ENCODE assay signal across 27 cellular contexts in the genomic region with DNA sequence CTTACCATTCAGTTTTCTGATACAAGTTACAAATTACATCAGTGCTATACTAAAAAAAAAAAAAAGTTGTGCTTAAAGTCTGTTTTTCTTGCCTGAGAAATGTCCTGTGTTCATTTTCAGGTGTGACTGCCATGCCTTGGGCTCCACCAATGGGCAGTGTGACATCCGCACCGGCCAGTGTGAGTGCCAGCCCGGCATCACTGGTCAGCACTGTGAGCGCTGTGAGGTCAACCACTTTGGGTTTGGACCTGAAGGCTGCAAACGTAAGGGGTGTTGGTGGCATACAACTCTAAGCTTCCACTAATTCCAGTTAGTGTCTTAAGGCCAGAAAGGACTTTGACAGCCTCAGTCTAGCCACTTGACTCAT.
A peak's percentile ranks its signal among the peaks of the same experiment; 100 is the strongest.
DNase-seq lines count a peak whose midpoint lies in the region; ATAC-seq and TF ChIP-seq lines count a peak whose summit lies in the region.
"Had no signal": no experiment of that assay in that cellular context is flagged by ENCODE, and none has a peak within 500 bp of the region (broad histone marks: within the 10 kb centered on the region; RNA-seq: fewer than 3 reads in every experiment).

No MANE protein-coding gene starts in this region.

- H3K4me3 ChIP-seq in Peyer's patch (no peak overlapping the region), fibroblast of lung (replicated peaks in 1 of 4; ENCODE audit: control extremely low read depth in 1 of 4, insufficient read depth in 1 of 4, low read depth in 3 of 4, low read length in 4 of 4) (no peak overlapping the region), sigmoid colon (no peak overlapping the region), upper lobe of left lung (no peak overlapping the region)
- H3K4me3 ChIP-seq: body of pancreas had no signal

- 94 to 95% methylated on average over 5 of the region's 5 CpGs for WGBS in sigmoid colon, 2 donors
- 68 to 81% methylated on average over 4 to 5 of the region's 5 CpGs for WGBS in upper lobe of left lung, 2 donors

- H4K20me1 ChIP-seq in fibroblast of lung (ENCODE audit: control insufficient read depth, extremely low read depth, insufficient read depth, low read length) = peaks cover 2% of the 10 kb centered on the region

- H3K9me3 Mint-ChIP-seq in activated T-helper 1 cell treated with anti-CD3 and anti-CD28 coated beads, Interleukin-12 subunit alpha, Interleukin-12 subunit beta, Interleukin-2, Interleukin-4 antibody, amounts not matched to agents 30 ng/mL and 10 ng/mL and 1 ng/mL, durations not matched to agents 14 hours and 24 hours and 36 hours = no peaks in the 10 kb centered on the region
- H3K9me3 Mint-ChIP-seq: activated CD4-positive, alpha-beta memory T cell treated with anti-CD3 and anti-CD28 coated beads, Interleukin-2, amount 10 ng/mL, durations not matched to agents 7 days and 5 days; activated naive CD4-positive, alpha-beta T cell treated with anti-CD3 and anti-CD28 coated beads, Interleukin-2, amount 10 ng/mL, durations not matched to agents 7 days and 5 days; activated T-helper 17 cell treated with anti-CD3 and anti-CD28 coated beads, Interleukin-2, amount 50 U/mL, for 72 hours; nephron; T-helper 1 cell treated with Interleukin-12 subunit alpha and Interleukin-12 subunit beta and Interleukin-4 antibody, amounts not matched to agents 30 μg/mL and 1 μg/mL, for 36 hours had no signal

- H3K9ac ChIP-seq in fibroblast of lung (ENCODE audit: insufficient read depth, low read length) = no peak overlapping the region

- intact Hi-C loops in sigmoid colon (cut with DNase I) = no loop called here
- intact Hi-C loops in activated T-helper 1 cell treated with anti-CD3 and anti-CD28 coated beads, Interleukin-12 subunit alpha, Interleukin-12 subunit beta, Interleukin-2, Interleukin-4 antibody, amounts not matched to agents 30 ng/mL and 10 ng/mL and 1 ng/mL, durations not matched to agents 14 hours and 24 hours and 36 hours (cut with micrococcal nuclease) = no loop called here

- H3K27ac ChIP-seq in Peyer's patch (peak overlapping the region in 3 of 4 donors; percentile 6 to 55 (median 35)), fibroblast of lung (ENCODE audit: insufficient read depth, low read length) (peak overlapping the region; percentile 2), sigmoid colon (peak overlapping the region; percentile 4 to 28 (median 16)), upper lobe of left lung (peak overlapping the region in 2 of 4 donors; percentile 35 to 50)
- H3K27ac ChIP-seq: body of pancreas had no signal

- no peak for TF ChIP-seq CTCF in Peyer's patch (IDR thresholded peaks at IDR 0.05)
- TF ChIP-seq CTCF in fibroblast of lung (conservative IDR thresholded peaks at IDR 0.05 in 1 of 2, IDR thresholded peaks at IDR 0.05 in 1 of 2; ENCODE audit: low read depth in 1 of 2, low read length in 2 of 2) = no peak
- TF ChIP-seq CTCF in sigmoid colon (IDR thresholded peaks at IDR 0.05) = no peak
- TF ChIP-seq CTCF in upper lobe of left lung (IDR thresholded peaks at IDR 0.05) = no peak

- H3K9me3 ChIP-seq in Peyer's patch (no peaks in the 10 kb centered on the region), fibroblast of lung (ENCODE audit: control insufficient read depth, insufficient read depth, low read depth, low read length) (no peaks in the 10 kb centered on the region), sigmoid colon (no peaks in the 10 kb centered on the region), upper lobe of left lung (no peaks in the 10 kb centered on the region)
- H3K9me3 ChIP-seq: body of pancreas had no signal

- H3K27me3 ChIP-seq in Peyer's patch (no peaks in the 10 kb centered on the region), fibroblast of lung (ENCODE audit: control insufficient read depth, insufficient read depth, low read length) (no peaks in the 10 kb centered on the region), sigmoid colon (no peaks in the 10 kb centered on the region), upper lobe of left lung (no peaks in the 10 kb centered on the region)
- H3K27me3 ChIP-seq: body of pancreas had no signal

- TF ChIP-seq POLR2A in Peyer's patch (IDR thresholded peaks at IDR 0.05) = no peak
- TF ChIP-seq POLR2A in sigmoid colon (IDR thresholded peaks at IDR 0.05) = no peak
- TF ChIP-seq POLR2A in upper lobe of left lung (IDR thresholded peaks at IDR 0.05) = no peak

- TF ChIP-seq EP300 in sigmoid colon (IDR thresholded peaks at IDR 0.05) (no peak), upper lobe of left lung (IDR thresholded peaks at IDR 0.05) (no peak)

- H3K4me2 ChIP-seq in fibroblast of lung (ENCODE audit: extremely low read depth, insufficient read depth, low read length) = no peak overlapping the region

- H3K27me3 Mint-ChIP-seq in activated T-helper 1 cell treated with anti-CD3 and anti-CD28 coated beads, Interleukin-12 subunit alpha, Interleukin-12 subunit beta, Interleukin-2, Interleukin-4 antibody, amounts not matched to agents 30 ng/mL and 10 ng/mL and 1 ng/mL, durations not matched to agents 14 hours and 24 hours and 36 hours (ENCODE audit: insufficient read depth) = peaks cover 2% of the 10 kb centered on the region

- no peaks in the 10 kb centered on the region for H3K4me1 Mint-ChIP-seq in activated T-helper 1 cell treated with anti-CD3 and anti-CD28 coated beads, Interleukin-12 subunit alpha, Interleukin-12 subunit beta, Interleukin-2, Interleukin-4 antibody, amounts not matched to agents 30 ng/mL and 10 ng/mL and 1 ng/mL, durations not matched to agents 14 hours and 24 hours and 36 hours (ENCODE audit: low read depth)
- H3K4me1 Mint-ChIP-seq: activated CD4-positive, alpha-beta memory T cell treated with anti-CD3 and anti-CD28 coated beads, Interleukin-2, amount 10 ng/mL, durations not matched to agents 7 days and 5 days; activated naive CD4-positive, alpha-beta T cell treated with anti-CD3 and anti-CD28 coated beads, Interleukin-2, amount 10 ng/mL, durations not matched to agents 7 days and 5 days; activated T-helper 17 cell treated with anti-CD3 and anti-CD28 coated beads, Interleukin-2, amount 50 U/mL, for 72 hours; nephron had no signal

- no peaks in the 10 kb centered on the region for H3K36me3 Mint-ChIP-seq in activated T-helper 1 cell treated with anti-CD3 and anti-CD28 coated beads, Interleukin-12 subunit alpha, Interleukin-12 subunit beta, Interleukin-2, Interleukin-4 antibody, amounts not matched to agents 30 ng/mL and 10 ng/mL and 1 ng/mL, durations not matched to agents 14 hours and 24 hours and 36 hours (ENCODE audit: low read depth)
- H3K36me3 Mint-ChIP-seq: activated naive CD4-positive, alpha-beta T cell treated with anti-CD3 and anti-CD28 coated beads, Interleukin-2, amount 10 ng/mL, durations not matched to agents 7 days and 5 days had no signal

- H3K4me1 ChIP-seq in Peyer's patch (peaks cover 0 to 6% (median 0%) of the 10 kb centered on the region in 4 donors), fibroblast of lung (ENCODE audit: control insufficient read depth, extremely low read depth, insufficient read depth, low read length) (peaks cover 3% of the 10 kb centered on the region), sigmoid colon (peaks cover 0 to 12% (median 8%) of the 10 kb centered on the region in 4 donors), upper lobe of left lung (peaks cover 3 to 27% (median 13%) of the 10 kb centered on the region in 4 donors)
- H3K4me1 ChIP-seq: body of pancreas had no signal

- H3K36me3 ChIP-seq in Peyer's patch (peaks cover 0 to 54% (median 0%) of the 10 kb centered on the region in 3 donors), fibroblast of lung (ENCODE audit: control insufficient read depth, insufficient read depth, low read length) (peaks cover 30% of the 10 kb centered on the region), sigmoid colon (peaks cover 37 to 95% (median 77%) of the 10 kb centered on the region in 4 donors), upper lobe of left lung (peaks cover 13 to 91% (median 34%) of the 10 kb centered on the region in 4 donors)

- H2AFZ ChIP-seq in fibroblast of lung (ENCODE audit: low read length) = no peak overlapping the region

- H3K4me3 Mint-ChIP-seq in activated T-helper 1 cell treated with anti-CD3 and anti-CD28 coated beads, Interleukin-12 subunit alpha, Interleukin-12 subunit beta, Interleukin-2, Interleukin-4 antibody, amounts not matched to agents 30 ng/mL and 10 ng/mL and 1 ng/mL, durations not matched to agents 14 hours and 24 hours and 36 hours = no peak overlapping the region
- H3K4me3 Mint-ChIP-seq: activated CD4-positive, alpha-beta memory T cell treated with anti-CD3 and anti-CD28 coated beads, Interleukin-2, amount 10 ng/mL, durations not matched to agents 7 days and 5 days; activated naive CD4-positive, alpha-beta T cell treated with anti-CD3 and anti-CD28 coated beads, Interleukin-2, amount 10 ng/mL, durations not matched to agents 7 days and 5 days; activated T-helper 17 cell treated with anti-CD3 and anti-CD28 coated beads, Interleukin-2, amount 50 U/mL, for 72 hours; nephron; T-helper 1 cell treated with Interleukin-12 subunit alpha and Interleukin-12 subunit beta and Interleukin-4 antibody, amounts not matched to agents 30 μg/mL and 1 μg/mL, for 36 hours had no signal

- ATAC-seq in upper lobe of left lung (ENCODE audit: low FRiP score in 2 of 2) (peak in 1 of 2 donors; percentile 43), HG02759 (IDR thresholded peaks at IDR 0.05; ENCODE audit: unreplicated experiment) (no peak)
- ATAC-seq: activated T-helper 17 cell treated with anti-CD3 and anti-CD28 coated beads, Interleukin-2, amount 50 U/mL, for 72 hours; body of pancreas; PC-3; SK-N-SH treated with all-trans-retinoic acid at 6 μM for 48 hours had no signal

- H3K79me2 ChIP-seq in fibroblast of lung (ENCODE audit: control insufficient read depth, insufficient read depth, low read length) = no peaks in the 10 kb centered on the region

- no peak for DNase-seq in Peyer's patch
- no peak for DNase-seq in fibroblast of lung (ENCODE audit: low read depth in 2 of 2)
- no peak for DNase-seq in sigmoid colon
- DNase-seq in upper lobe of left lung = peak; percentile 26 to 46
- no peak for DNase-seq in activated T-helper 1 cell treated with anti-CD3 and anti-CD28 coated beads, Interleukin-12 subunit alpha, Interleukin-12 subunit beta, Interleukin-2, Interleukin-4 antibody, amounts not matched to agents 30 ng/mL and 10 ng/mL and 1 ng/mL, durations not matched to agents 14 hours and 24 hours and 36 hours (ENCODE audit: low spot score)
- DNase-seq in NCI-H2227 (lab: John Stamatoyannopoulos, UW; ENCODE audit: unreplicated experiment) = no peak
- DNase-seq: activated CD4-positive, alpha-beta memory T cell treated with anti-CD3 and anti-CD28 coated beads, Interleukin-2, amount 10 ng/mL, durations not matched to agents 7 days and 5 days; activated CD4-positive, alpha-beta T cell treated with anti-CD3 and anti-CD28 coated beads for 1 hour; activated CD8-positive, alpha-beta memory T cell treated with anti-CD3 and anti-CD28 coated beads, Interleukin-2, amount 50 U/mL, for 4 hours; activated naive CD4-positive, alpha-beta T cell treated with anti-CD3 and anti-CD28 coated beads, Interleukin-2, amount 10 ng/mL, durations not matched to agents 7 days and 5 days; body of pancreas; C1 segment of cervical spinal cord; cerebellar nuclear complex; COR-L47; H7; MM.1S; NCI-H1930; NCI-H524; NK-92 treated with Interleukin-12 subunit alpha and Interleukin-12 subunit beta, amount 100 ng/mL, for 24 hours; PC-3; small intestine; stimulated activated naive CD4-positive, alpha-beta T cell had no signal

- H3K27ac Mint-ChIP-seq in activated T-helper 1 cell treated with anti-CD3 and anti-CD28 coated beads, Interleukin-12 subunit alpha, Interleukin-12 subunit beta, Interleukin-2, Interleukin-4 antibody, amounts not matched to agents 30 ng/mL and 10 ng/mL and 1 ng/mL, durations not matched to agents 14 hours and 24 hours and 36 hours = no peak overlapping the region
- H3K27ac Mint-ChIP-seq: activated CD4-positive, alpha-beta memory T cell treated with anti-CD3 and anti-CD28 coated beads, Interleukin-2, amount 10 ng/mL, durations not matched to agents 7 days and 5 days; activated naive CD4-positive, alpha-beta T cell treated with anti-CD3 and anti-CD28 coated beads, Interleukin-2, amount 10 ng/mL, durations not matched to agents 7 days and 5 days; activated T-helper 17 cell treated with anti-CD3 and anti-CD28 coated beads, Interleukin-2, amount 50 U/mL, for 72 hours; T-helper 1 cell treated with Interleukin-12 subunit alpha and Interleukin-12 subunit beta and Interleukin-4 antibody, amounts not matched to agents 30 μg/mL and 1 μg/mL, for 36 hours had no signal

Comparison
In these comparisons a context has a peak if more than half of its experiments do, and no peak if none do; other contexts are left out.
1. DNase-seq: peak in upper lobe of left lung (2 of 2); none in Peyer's patch (0 of 3), fibroblast of lung (0 of 2), sigmoid colon (single experiment), activated T-helper 1 cell treated with anti-CD3 and anti-CD28 coated beads, Interleukin-12 subunit alpha, Interleukin-12 subunit beta, Interleukin-2, Interleukin-4 antibody, amounts not matched to agents 30 ng/mL and 10 ng/mL and 1 ng/mL, durations not matched to agents 14 hours and 24 hours and 36 hours (single experiment) and NCI-H2227 (single experiment).